Comparison of ENCODE assay signal across 27 cellular contexts in the genomic region with DNA sequence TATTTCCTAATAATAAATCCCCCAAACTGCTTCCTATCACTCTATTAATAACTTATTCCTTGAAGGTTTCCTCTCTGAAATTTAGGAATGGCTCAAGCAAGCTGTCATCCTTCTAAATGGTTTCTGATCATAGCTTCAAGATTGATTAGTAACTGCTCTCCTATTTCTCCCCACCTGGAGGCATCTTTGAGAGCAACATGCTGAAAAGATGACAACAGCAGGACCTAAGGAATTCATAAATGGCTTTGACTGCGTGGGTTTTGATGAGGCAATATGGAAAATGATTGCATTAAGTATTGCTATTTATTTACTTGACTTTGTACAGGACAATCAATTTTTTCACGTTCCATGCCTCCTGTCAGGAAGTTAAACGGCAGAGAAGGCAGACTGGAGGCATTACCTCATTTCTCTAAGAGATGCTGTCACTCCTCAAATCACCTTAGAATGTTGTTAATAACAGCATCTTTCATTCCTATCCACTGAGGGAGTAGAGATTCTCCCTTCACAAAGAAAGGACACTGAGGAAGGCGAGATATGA.
"Had no signal": no experiment of that assay in that cellular context is flagged by ENCODE, and none has a peak within 500 bp of the region (broad histone marks: within the 10 kb centered on the region; RNA-seq: fewer than 3 reads in every experiment).

No MANE protein-coding gene starts in this region.

- H3K9me3 ChIP-seq: stomach, suprapubic skin, testis, thoracic aorta, thyroid gland, tibial artery, tibial nerve, transverse colon, upper lobe of left lung, upper lobe of right lung, uterus, vagina had no signal

- H3K4me3 Mint-ChIP-seq: stimulated activated effector memory CD8-positive, alpha-beta T cell treated with anti-CD3 and anti-CD28 coated beads, Interleukin-12 subunit alpha, Interleukin-12 subunit beta, amount 100 ng/mL, for 72 hours; stimulated activated memory B cell treated with anti-CD40 and anti-IgM and Interleukin-4, amounts not matched to agents 10 μg/mL and 1 μg/mL and 100 μg/mL, for 72 hours; stimulated activated naive B cell treated with anti-CD40 and anti-IgM and Interleukin-4, amounts not matched to agents 10 μg/mL and 1 μg/mL and 100 μg/mL, for 72 hours; stimulated activated naive CD8-positive, alpha-beta T cell treated with anti-CD3 and anti-CD28 coated beads, Interleukin-15, amount 100 ng/mL, for 72 hours; stimulated activated naive CD8-positive, alpha-beta T cell treated with anti-CD3 and anti-CD28 coated beads, Interleukin-15, Interleukin-2, amounts not matched to agents 100 ng/mL and 50 ng/mL, for 24 hours; type B pancreatic cell had no signal

- H3K27ac ChIP-seq: stomach, suprapubic skin, testis, thoracic aorta, thyroid gland, tibial artery, tibial nerve, transverse colon, upper lobe of left lung, upper lobe of right lung, uterus, vagina had no signal

- H3K27me3 Mint-ChIP-seq: stimulated activated memory B cell treated with anti-CD40 and anti-IgM and Interleukin-4, amounts not matched to agents 10 μg/mL and 1 μg/mL and 100 μg/mL, for 72 hours; stimulated activated naive B cell treated with anti-CD40 and anti-IgM and Interleukin-4, amounts not matched to agents 10 μg/mL and 1 μg/mL and 100 μg/mL, for 72 hours; stimulated activated naive CD8-positive, alpha-beta T cell treated with anti-CD3 and anti-CD28 coated beads, Interleukin-15, amount 100 ng/mL, for 72 hours; stimulated activated naive CD8-positive, alpha-beta T cell treated with anti-CD3 and anti-CD28 coated beads, Interleukin-15, Interleukin-2, amounts not matched to agents 100 ng/mL and 50 ng/mL, for 24 hours had no signal

- H3K27me3 ChIP-seq: stomach, suprapubic skin, testis, thyroid gland, tibial artery, tibial nerve, transverse colon, upper lobe of left lung, upper lobe of right lung, uterus, vagina had no signal

- H3K4me1 ChIP-seq: stomach, suprapubic skin, testis, thyroid gland, tibial artery, tibial nerve, transverse colon, upper lobe of left lung, upper lobe of right lung, uterus, vagina had no signal

- H3K9me3 Mint-ChIP-seq: stimulated activated effector memory CD8-positive, alpha-beta T cell treated with anti-CD3 and anti-CD28 coated beads, Interleukin-12 subunit alpha, Interleukin-12 subunit beta, amount 100 ng/mL, for 72 hours; stimulated activated memory B cell treated with anti-CD40 and anti-IgM and Interleukin-4, amounts not matched to agents 10 μg/mL and 1 μg/mL and 100 μg/mL, for 72 hours; stimulated activated naive CD8-positive, alpha-beta T cell treated with anti-CD3 and anti-CD28 coated beads, Interleukin-15, amount 100 ng/mL, for 72 hours; type B pancreatic cell had no signal

- ATAC-seq: stimulated activated effector memory CD8-positive, alpha-beta T cell treated with anti-CD3 and anti-CD28 coated beads, Interleukin-12 subunit alpha, Interleukin-12 subunit beta, amount 100 ng/mL, for 72 hours; stimulated activated memory B cell treated with anti-CD40 and anti-IgM and Interleukin-4, amounts not matched to agents 10 μg/mL and 1 μg/mL and 100 μg/mL, for 72 hours; stimulated activated naive B cell treated with anti-CD40 and anti-IgM and Interleukin-4, amounts not matched to agents 10 μg/mL and 1 μg/mL and 100 μg/mL, for 72 hours; stimulated activated naive CD8-positive, alpha-beta T cell treated with anti-CD3 and anti-CD28 coated beads, Interleukin-15, amount 100 ng/mL, for 72 hours; stimulated activated naive CD8-positive, alpha-beta T cell treated with anti-CD3 and anti-CD28 coated beads, Interleukin-15, Interleukin-2, amounts not matched to agents 100 U/mL and 50 U/mL, for 24 hours; upper lobe of right lung had no signal

- H3K4me3 ChIP-seq: stomach, suprapubic skin, testis, thoracic aorta, thyroid gland, tibial artery, tibial nerve, transverse colon, upper lobe of left lung, upper lobe of right lung, uterus, vagina had no signal

- DNase-seq: stimulated activated CD4-positive, alpha-beta T cell treated with anti-CD3 and anti-CD28 coated beads, Interleukin-2, amount 100 ng/mL, for 48 hours; stimulated activated CD4-positive, alpha-beta T cell treated with anti-CD3 and anti-CD28 coated beads, Interleukin-4, amount 100 ng/mL, for 1 hour; stimulated activated CD4-positive, alpha-beta T cell treated with anti-CD3 and anti-CD28 coated beads, Interleukin-4, amount 100 ng/mL, for 24 hours; stimulated activated CD4-positive, alpha-beta T cell treated with anti-CD3 and anti-CD28 coated beads, Interleukin-4, amount 100 ng/mL, for 4 hours; stimulated activated CD8-positive, alpha-beta memory T cell treated with anti-CD3 and anti-CD28 coated beads, Interleukin-4, amount 100 ng/mL, for 48 hours; stimulated activated naive B cell treated with anti-CD40 and anti-IgM and Interleukin-4, amounts not matched to agents 10 μg/mL and 1 μg/mL and 100 μg/mL, for 72 hours; stimulated activated naive CD4-positive, alpha-beta T cell; stimulated activated naive CD4-positive, alpha-beta T cell treated with Interleukin-2 at 50 U/mL for 16 hours; stimulated activated naive CD8-positive, alpha-beta T cell treated with anti-CD3 and anti-CD28 coated beads, Interleukin-15, amount 100 ng/mL, for 72 hours; stimulated activated naive CD8-positive, alpha-beta T cell treated with anti-CD3 and anti-CD28 coated beads, Interleukin-15, Interleukin-2, amounts not matched to agents 100 U/mL and 50 U/mL, for 24 hours; stomach; testis; thyroid gland; tibial artery; transverse colon; trophoblast cell; upper lobe of left lung; upper lobe of right lung; uterus had no signal

- H3K4me1 Mint-ChIP-seq: stimulated activated effector memory CD8-positive, alpha-beta T cell treated with anti-CD3 and anti-CD28 coated beads, Interleukin-12 subunit alpha, Interleukin-12 subunit beta, amount 100 ng/mL, for 72 hours; stimulated activated memory B cell treated with anti-CD40 and anti-IgM and Interleukin-4, amounts not matched to agents 10 μg/mL and 1 μg/mL and 100 μg/mL, for 72 hours; stimulated activated naive B cell treated with anti-CD40 and anti-IgM and Interleukin-4, amounts not matched to agents 10 μg/mL and 1 μg/mL and 100 μg/mL, for 72 hours; stimulated activated naive CD8-positive, alpha-beta T cell treated with anti-CD3 and anti-CD28 coated beads, Interleukin-15, amount 100 ng/mL, for 72 hours had no signal

- H3K36me3 Mint-ChIP-seq: stimulated activated effector memory CD8-positive, alpha-beta T cell treated with anti-CD3 and anti-CD28 coated beads, Interleukin-12 subunit alpha, Interleukin-12 subunit beta, amount 100 ng/mL, for 72 hours; stimulated activated memory B cell treated with anti-CD40 and anti-IgM and Interleukin-4, amounts not matched to agents 10 μg/mL and 1 μg/mL and 100 μg/mL, for 72 hours; stimulated activated naive B cell treated with anti-CD40 and anti-IgM and Interleukin-4, amounts not matched to agents 10 μg/mL and 1 μg/mL and 100 μg/mL, for 72 hours; type B pancreatic cell had no signal

- H3K27ac Mint-ChIP-seq: stimulated activated effector memory CD8-positive, alpha-beta T cell treated with anti-CD3 and anti-CD28 coated beads, Interleukin-12 subunit alpha, Interleukin-12 subunit beta, amount 100 ng/mL, for 72 hours; stimulated activated memory B cell treated with anti-CD40 and anti-IgM and Interleukin-4, amounts not matched to agents 10 μg/mL and 1 μg/mL and 100 μg/mL, for 72 hours; stimulated activated naive B cell treated with anti-CD40 and anti-IgM and Interleukin-4, amounts not matched to agents 10 μg/mL and 1 μg/mL and 100 μg/mL, for 72 hours; stimulated activated naive CD8-positive, alpha-beta T cell treated with anti-CD3 and anti-CD28 coated beads, Interleukin-15, amount 100 ng/mL, for 72 hours; stimulated activated naive CD8-positive, alpha-beta T cell treated with anti-CD3 and anti-CD28 coated beads, Interleukin-15, Interleukin-2, amounts not matched to agents 100 ng/mL and 50 ng/mL, for 24 hours; type B pancreatic cell had no signal

- H3K36me3 ChIP-seq: stomach, suprapubic skin, thoracic aorta, thyroid gland, tibial artery, tibial nerve, transverse colon, upper lobe of left lung, upper lobe of right lung, uterus, vagina had no signal
